8 cellular contexts compared by ENCODE assay signal in genomic region chr3:194395767-194396527, GRCh38. TPM values are rescaled to one million over a fixed set of nuclear protein-coding genes. Genes with fewer than 3 reads are reported as not detected.
DNase-seq lines count a peak whose midpoint lies in the region; ATAC-seq and TF ChIP-seq lines count a peak whose summit lies in the region.

No MANE protein-coding gene starts in this region.

- no peaks in the 10 kb centered on the region for H3K9me2 ChIP-seq in GM23248 (ENCODE audit: insufficient read depth)

- no peaks in the 10 kb centered on the region for H3K36me3 ChIP-seq in GM23248 (ENCODE audit: low read depth)
- H3K36me3 ChIP-seq in body of pancreas (replicated peaks in 1 of 2; ENCODE audit: insufficient read depth in 1 of 2, low read depth in 2 of 2): no peaks in the 10 kb centered on the region

- H3K4me3 ChIP-seq in GM23248 (peak overlapping the region; percentile 23), epithelial cell of proximal tubule (ENCODE audit: low read depth, low read length) (peak overlapping the region; percentile 32), body of pancreas (no peak overlapping the region)

- H3K27me3 Mint-ChIP-seq in activated B cell treated with CpG ODN at 0.5 μM for 24 hours: peaks cover 28% of the 10 kb centered on the region

- peaks cover 1% of the 10 kb centered on the region for H3K27me3 ChIP-seq in GM23248 (replicated peaks; ENCODE audit: insufficient read depth)
- peaks cover 0 to 9% of the 10 kb centered on the region in 2 donors for H3K27me3 ChIP-seq in body of pancreas

- H3K4me2 ChIP-seq in GM23248 (ENCODE audit: unreplicated experiment): peak overlapping the region; percentile 35

- H2AFZ ChIP-seq in GM23248: peak overlapping the region; percentile 71

- no peak for TF ChIP-seq POLR2A in body of pancreas (IDR thresholded peaks at IDR 0.05)

- H3K27ac ChIP-seq in GM23248 (no peak overlapping the region), body of pancreas (no peak overlapping the region)

- H3K9ac ChIP-seq in GM23248: peak overlapping the region; percentile 3; the same call in 1 of the 2 replicates

- intact Hi-C loops in activated B cell treated with CpG ODN at 0.5 μM for 24 hours (cut with micrococcal nuclease) (no loop called here), posterior vena cava (cut with DNase I) (loop anchor here (5.0 kb wide), 2 partner anchors 54 to 59 kb away; no protein-coding TSS in a partner anchor), body of pancreas (cut with DNase I) (no loop called here)

- no peak for ATAC-seq in activated B cell treated with CpG ODN at 0.5 μM for 24 hours (ENCODE audit: low read depth)
- no peak for ATAC-seq in GM18873 (IDR thresholded peaks at IDR 0.05; ENCODE audit: low FRiP score, unreplicated experiment)
- no peak for ATAC-seq in body of pancreas

- no peaks in the 10 kb centered on the region for H3K4me1 ChIP-seq in GM23248 (ENCODE audit: insufficient read depth)
- peaks cover 21% of the 10 kb centered on the region for H3K4me1 ChIP-seq in body of pancreas

- H3K9me3 Mint-ChIP-seq in activated B cell treated with CpG ODN at 0.5 μM for 24 hours: peaks cover 4% of the 10 kb centered on the region

- TF ChIP-seq CTCF in activated B cell treated with CpG ODN at 0.5 μM for 24 hours (IDR thresholded peaks at IDR 0.05) (no peak), epithelial cell of proximal tubule (conservative IDR thresholded peaks at IDR 0.05; ENCODE audit: low read depth, low read length) (no peak), body of pancreas (IDR thresholded peaks at IDR 0.05) (no peak)

- CTCF ChIA-PET in activated B cell treated with CpG ODN at 0.5 μM for 24 hours (lab: Charles Lee): interaction anchor here (1.0 to 1.4 kb wide), 2 partner anchors 8 to 52 kb away, joined by 4 read pairs; no protein-coding TSS in a partner anchor

- peaks cover 4% of the 10 kb centered on the region; the same call in 1 of the 2 replicates for H3F3A ChIP-seq in GM23248 (ENCODE audit: insufficient read depth)

- no peak overlapping the region for H3K27ac Mint-ChIP-seq in activated B cell treated with CpG ODN at 0.5 μM for 24 hours

- WGBS in GM23248 (ENCODE audit: low coverage in 1 of 2, low lambda C conversion rate in 2 of 2, missing lambda C conversion rate in 2 of 2), 2 experiments: 19% methylated on average over 22 to 25 of the region's 25 CpGs
- 60% methylated on average over 25 of the region's 25 CpGs for WGBS in body of pancreas, 2 donors

- H3K4me1 Mint-ChIP-seq in activated B cell treated with CpG ODN at 0.5 μM for 24 hours: peaks cover 32% of the 10 kb centered on the region

- H3K9me3 ChIP-seq in GM23248 (ENCODE audit: low read depth): no peaks in the 10 kb centered on the region
- no peaks in the 10 kb centered on the region for H3K9me3 ChIP-seq in body of pancreas

- peak; percentile 45 for DNase-seq in GM23248
- DNase-seq in activated B cell treated with CpG ODN at 0.5 μM for 24 hours: no peak
- no peak for DNase-seq in epithelial cell of proximal tubule (ENCODE audit: low read depth)
- DNase-seq in posterior vena cava (ENCODE audit: low spot score): peak; percentile 88
- DNase-seq in body of pancreas: no peak
- no peak for DNase-seq in KG1 (lab: John Stamatoyannopoulos, UW)
- no peak for DNase-seq in NK-92 treated with Interleukin-12 subunit alpha and Interleukin-12 subunit beta, amount 100 ng/mL, for 24 hours (lab: John Stamatoyannopoulos, UW)

- H3K79me2 ChIP-seq in GM23248 (ENCODE audit: insufficient read depth): no peaks in the 10 kb centered on the region

- no peaks in the 10 kb centered on the region for H4K20me1 ChIP-seq in GM23248 (ENCODE audit: insufficient read depth)

- in situ Hi-C loops in GM23248 (cut with MboI): no loop called here

- peak overlapping the region; percentile 48 for H3K4me3 Mint-ChIP-seq in activated B cell treated with CpG ODN at 0.5 μM for 24 hours

- POLR2A ChIA-PET in activated B cell treated with CpG ODN at 0.5 μM for 24 hours (lab: Charles Lee): no interaction called here

- H3K36me3 Mint-ChIP-seq in activated B cell treated with CpG ODN at 0.5 μM for 24 hours (ENCODE audit: low read depth): no peaks in the 10 kb centered on the region

RNA-seq across cellular contexts. Expression of gene GP5, which starts 3.1 kb away (rescaled TPM):
- total RNA-seq in GM23248 (2014; rRNA removed; shearing (Covaris generic)): 0.11 TPM in 1 of 2 replicates, not detected in the other
- not detected in 2 replicates for polyA plus RNA-seq in GM23248 (2016; fragmentation: Nextera tagmentation; extraction: Ambion mirVana)
- total RNA-seq in activated B cell treated with CpG ODN at 0.5 μM for 24 hours (0.18 and 0.22 TPM in 2 replicates), epithelial cell of proximal tubule (0.14 TPM in 1 of 2 replicates, not detected in the other), posterior vena cava (under 1 TPM; 0.05 to 0.09 TPM), body of pancreas (not detected)

RNA-seq across cellular contexts. Expression of gene LRRC15, which starts 26.4 kb away (rescaled TPM):
- 16.4 and 24.2 TPM in 2 replicates for total RNA-seq in GM23248 (2014; rRNA removed; shearing (Covaris generic))
- polyA plus RNA-seq in GM23248 (2016; fragmentation: Nextera tagmentation; extraction: Ambion mirVana): 20.9 and 21.2 TPM in 2 replicates
- total RNA-seq in activated B cell treated with CpG ODN at 0.5 μM for 24 hours (not detected in 2 replicates), epithelial cell of proximal tubule (not detected in 2 replicates), posterior vena cava (1 to 10 TPM; 2.3 to 3.0 TPM), body of pancreas (under 1 TPM in 1 of 2 donors, not detected in 1; 0.26 TPM)

RNA-seq across cellular contexts. Expression of gene CPN2, which starts 44.8 kb away (rescaled TPM):
- total RNA-seq in GM23248 (2014; rRNA removed; shearing (Covaris generic)): not detected in 2 replicates
- polyA plus RNA-seq in GM23248 (2016; fragmentation: Nextera tagmentation; extraction: Ambion mirVana): not detected in 2 replicates
- not detected in 2 replicates for total RNA-seq in activated B cell treated with CpG ODN at 0.5 μM for 24 hours
- not detected in 2 replicates for total RNA-seq in epithelial cell of proximal tubule
- under 1 TPM in 1 of 2 donors, not detected in 1; 0.14 TPM for total RNA-seq in posterior vena cava
- not detected for total RNA-seq in body of pancreas

Comparison
In these comparisons a context has a peak if more than half of its experiments do, and no peak if none do; other contexts are left out.
1. DNase-seq: peak in GM23248 (single experiment) and posterior vena cava (single experiment); none in activated B cell treated with CpG ODN at 0.5 μM for 24 hours (single experiment), epithelial cell of proximal tubule (single experiment), body of pancreas (0 of 4), KG1 (single experiment) and NK-92 treated with Interleukin-12 subunit alpha and Interleukin-12 subunit beta, amount 100 ng/mL, for 24 hours (single experiment).
2. H3K4me3 ChIP-seq: peak in GM23248 (single experiment) and epithelial cell of proximal tubule (single experiment); none in body of pancreas (0 of 2).
3. intact Hi-C loops: an anchor here in posterior vena cava (5.0 kb wide); none called in activated B cell treated with CpG ODN at 0.5 μM for 24 hours and body of pancreas.